1 cellular context compared by ENCODE assay signal in the genomic region with DNA sequence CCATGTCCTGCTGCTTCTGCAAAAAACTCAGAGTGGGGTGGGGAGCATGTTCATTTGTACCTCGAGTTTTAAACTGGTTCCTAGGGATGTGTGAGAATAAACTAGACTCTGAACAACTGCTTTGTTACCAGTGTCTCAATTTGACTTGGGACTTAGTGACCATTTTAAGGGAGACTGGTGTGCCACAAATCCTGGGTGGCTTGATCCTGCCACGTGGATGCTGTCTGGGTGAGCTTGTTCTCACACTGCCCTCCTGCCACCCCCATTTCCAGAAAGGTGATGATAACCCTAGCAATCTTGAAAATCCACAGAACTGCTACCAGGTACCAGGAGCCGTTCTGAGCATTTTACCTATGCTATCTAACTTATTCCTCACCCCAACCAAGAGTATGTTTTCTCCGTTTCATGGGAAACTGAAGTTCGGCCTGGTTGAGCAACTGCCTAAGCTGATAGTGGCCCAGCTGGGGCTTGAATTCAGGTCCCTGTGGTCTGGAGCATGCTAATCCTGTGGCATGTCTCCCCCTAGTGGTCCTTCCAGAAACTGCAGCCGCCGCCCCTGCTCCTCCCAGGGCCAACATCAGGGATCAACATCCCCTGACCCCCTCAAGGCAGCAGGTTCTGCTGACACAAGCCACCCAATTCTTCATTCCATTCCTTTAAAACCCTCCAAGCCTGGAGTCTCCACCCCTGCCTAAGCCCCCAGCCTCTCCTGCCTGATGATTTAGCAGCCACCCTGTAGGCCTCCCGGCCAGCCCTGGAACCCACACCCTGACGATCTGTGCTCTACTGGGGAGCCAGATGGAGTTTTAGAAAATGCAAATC.
TF ChIP-seq lines count a peak whose summit lies in the region.

No MANE protein-coding gene starts in this region.

TF ChIP-seq in SK-N-SH, 30 proteins besides CTCF, POLR2A, EP300 and RAD21 (continued from another document):
- TF ChIP-seq, protein P1, sequence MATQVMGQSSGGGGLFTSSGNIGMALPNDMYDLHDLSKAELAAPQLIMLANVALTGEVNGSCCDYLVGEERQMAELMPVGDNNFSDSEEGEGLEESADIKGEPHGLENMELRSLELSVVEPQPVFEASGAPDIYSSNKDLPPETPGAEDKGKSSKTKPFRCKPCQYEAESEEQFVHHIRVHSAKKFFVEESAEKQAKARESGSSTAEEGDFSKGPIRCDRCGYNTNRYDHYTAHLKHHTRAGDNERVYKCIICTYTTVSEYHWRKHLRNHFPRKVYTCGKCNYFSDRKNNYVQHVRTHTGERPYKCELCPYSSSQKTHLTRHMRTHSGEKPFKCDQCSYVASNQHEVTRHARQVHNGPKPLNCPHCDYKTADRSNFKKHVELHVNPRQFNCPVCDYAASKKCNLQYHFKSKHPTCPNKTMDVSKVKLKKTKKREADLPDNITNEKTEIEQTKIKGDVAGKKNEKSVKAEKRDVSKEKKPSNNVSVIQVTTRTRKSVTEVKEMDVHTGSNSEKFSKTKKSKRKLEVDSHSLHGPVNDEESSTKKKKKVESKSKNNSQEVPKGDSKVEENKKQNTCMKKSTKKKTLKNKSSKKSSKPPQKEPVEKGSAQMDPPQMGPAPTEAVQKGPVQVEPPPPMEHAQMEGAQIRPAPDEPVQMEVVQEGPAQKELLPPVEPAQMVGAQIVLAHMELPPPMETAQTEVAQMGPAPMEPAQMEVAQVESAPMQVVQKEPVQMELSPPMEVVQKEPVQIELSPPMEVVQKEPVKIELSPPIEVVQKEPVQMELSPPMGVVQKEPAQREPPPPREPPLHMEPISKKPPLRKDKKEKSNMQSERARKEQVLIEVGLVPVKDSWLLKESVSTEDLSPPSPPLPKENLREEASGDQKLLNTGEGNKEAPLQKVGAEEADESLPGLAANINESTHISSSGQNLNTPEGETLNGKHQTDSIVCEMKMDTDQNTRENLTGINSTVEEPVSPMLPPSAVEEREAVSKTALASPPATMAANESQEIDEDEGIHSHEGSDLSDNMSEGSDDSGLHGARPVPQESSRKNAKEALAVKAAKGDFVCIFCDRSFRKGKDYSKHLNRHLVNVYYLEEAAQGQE (IDR thresholded peaks at IDR 0.05; ENCODE audit: low read depth, low read length), result no peak
- TF ChIP-seq FOXJ3 (CRISPR knock-in tag; IDR thresholded peaks at IDR 0.05), result no peak
- TF ChIP-seq, protein P2, sequence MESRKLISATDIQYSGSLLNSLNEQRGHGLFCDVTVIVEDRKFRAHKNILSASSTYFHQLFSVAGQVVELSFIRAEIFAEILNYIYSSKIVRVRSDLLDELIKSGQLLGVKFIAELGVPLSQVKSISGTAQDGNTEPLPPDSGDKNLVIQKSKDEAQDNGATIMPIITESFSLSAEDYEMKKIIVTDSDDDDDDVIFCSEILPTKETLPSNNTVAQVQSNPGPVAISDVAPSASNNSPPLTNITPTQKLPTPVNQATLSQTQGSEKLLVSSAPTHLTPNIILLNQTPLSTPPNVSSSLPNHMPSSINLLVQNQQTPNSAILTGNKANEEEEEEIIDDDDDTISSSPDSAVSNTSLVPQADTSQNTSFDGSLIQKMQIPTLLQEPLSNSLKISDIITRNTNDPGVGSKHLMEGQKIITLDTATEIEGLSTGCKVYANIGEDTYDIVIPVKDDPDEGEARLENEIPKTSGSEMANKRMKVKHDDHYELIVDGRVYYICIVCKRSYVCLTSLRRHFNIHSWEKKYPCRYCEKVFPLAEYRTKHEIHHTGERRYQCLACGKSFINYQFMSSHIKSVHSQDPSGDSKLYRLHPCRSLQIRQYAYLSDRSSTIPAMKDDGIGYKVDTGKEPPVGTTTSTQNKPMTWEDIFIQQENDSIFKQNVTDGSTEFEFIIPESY (IDR thresholded peaks at IDR 0.05; ENCODE audit: borderline replicate concordance, low read depth), result no peak
